ENCODE assay signal across 21 cellular contexts in the genomic region with DNA sequence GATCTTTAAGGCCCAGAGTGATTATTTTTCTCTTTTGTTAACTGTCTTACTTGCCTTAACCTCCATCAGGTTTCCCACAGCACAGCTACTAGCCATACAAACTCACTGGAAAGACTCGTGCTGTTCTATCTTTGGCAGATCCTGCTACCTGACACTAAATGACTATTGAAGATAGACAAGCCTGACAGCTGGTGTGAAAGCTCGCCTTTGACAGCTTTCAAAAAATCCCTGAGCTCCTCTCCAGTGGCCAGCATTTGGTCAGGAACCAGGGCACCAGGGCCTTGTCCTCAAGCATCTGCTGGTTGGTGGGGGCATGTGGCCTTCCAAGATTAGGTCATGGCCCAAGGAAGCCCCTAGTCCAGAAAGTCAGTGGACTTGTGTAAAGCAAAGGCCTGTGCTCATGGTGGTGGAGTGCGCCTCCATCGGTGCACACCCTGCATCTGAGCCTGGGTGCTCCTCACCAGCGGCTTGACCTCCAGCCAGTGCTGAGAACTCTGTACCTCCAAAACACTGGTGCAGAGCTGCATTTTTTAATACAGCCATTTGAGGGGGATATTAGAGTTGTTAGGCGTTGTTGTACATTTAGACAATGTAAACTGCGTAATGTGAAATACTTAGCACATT.
DNase-seq lines count a peak whose midpoint lies in the region; ATAC-seq and TF ChIP-seq lines count a peak whose summit lies in the region.
"Had no signal": no experiment of that assay in that cellular context is flagged by ENCODE, and none has a peak within 500 bp of the region (broad histone marks: within the 10 kb centered on the region; RNA-seq: fewer than 3 reads in every experiment).

No MANE protein-coding gene starts in this region.

- no peaks in the 10 kb centered on the region for H3K79me1 ChIP-seq in neuronal stem cell (ENCODE audit: low read depth, low read length)

- H4K20me1 ChIP-seq in neural cell (ENCODE audit: insufficient read depth): no peaks in the 10 kb centered on the region

- H3K4me1 ChIP-seq in neuronal stem cell (ENCODE audit: control insufficient read depth in 2 of 2, insufficient read depth in 1 of 2, low read depth in 1 of 2, low read length in 2 of 2): no peaks in the 10 kb centered on the region

- H3K4me3 ChIP-seq in neural cell (ENCODE audit: low read length): no peak overlapping the region
- no peak overlapping the region for H3K4me3 ChIP-seq in neuronal stem cell (ENCODE audit: low read length in 2 of 2)
- H3K4me3 ChIP-seq: K562 had no signal

- H3K27me3 ChIP-seq in neural cell (ENCODE audit: insufficient read depth, low read depth, low read length) (no peaks in the 10 kb centered on the region), neuronal stem cell (ENCODE audit: control insufficient read depth in 3 of 3, insufficient read depth in 3 of 3, low read depth in 1 of 3, low read length in 3 of 3) (no peaks in the 10 kb centered on the region)

- H3K9ac ChIP-seq in neural cell (ENCODE audit: low read length): no peak overlapping the region
- H3K9ac ChIP-seq in neuronal stem cell (ENCODE audit: low read depth, low read length, poor library complexity): no peak overlapping the region

- TF ChIP-seq RAD21 in neural cell (conservative IDR thresholded peaks at IDR 0.05): no peak

- H2BK12ac ChIP-seq in neuronal stem cell (ENCODE audit: low read length): no peak overlapping the region

- H2AK5ac ChIP-seq in neuronal stem cell (ENCODE audit: low read depth, low read length): no peak overlapping the region

- no CpG with 5 or more reads among the region's 7 CpGs for WGBS in neuronal stem cell (ENCODE audit: extremely low coverage in 2 of 2, insufficient read length in 2 of 2, insufficient replicate concordance in 1 of 2), 2 donors

- H3K4me1 Mint-ChIP-seq in activated naive CD8-positive, alpha-beta T cell (ENCODE audit: low read depth): peaks cover 64% of the 10 kb centered on the region
- H3K4me1 Mint-ChIP-seq in activated naive CD8-positive, alpha-beta T cell treated with anti-CD3 and anti-CD28 coated beads, Interleukin-2, amount 50 U/mL, for 24 hours: peaks cover 53% of the 10 kb centered on the region
- peaks cover 28% of the 10 kb centered on the region for H3K4me1 Mint-ChIP-seq in T-helper 17 cell
- H3K4me1 Mint-ChIP-seq in stimulated activated naive B cell treated with anti-CD40 and anti-IgM and Interleukin-4, amounts not matched to agents 10 μg/mL and 1 μg/mL and 100 μg/mL, for 72 hours: peaks cover 39 to 81% of the 10 kb centered on the region in 2 donors

- no peaks in the 10 kb centered on the region for H3K9me2 ChIP-seq in neural cell (ENCODE audit: insufficient read depth, low read length)

- H3K27me3 Mint-ChIP-seq in activated naive CD8-positive, alpha-beta T cell: no peaks in the 10 kb centered on the region
- no peaks in the 10 kb centered on the region for H3K27me3 Mint-ChIP-seq in activated naive CD8-positive, alpha-beta T cell treated with anti-CD3 and anti-CD28 coated beads, Interleukin-2, amount 50 U/mL, for 24 hours
- no peaks in the 10 kb centered on the region for H3K27me3 Mint-ChIP-seq in T-helper 17 cell
- no peaks in the 10 kb centered on the region for H3K27me3 Mint-ChIP-seq in stimulated activated naive B cell treated with anti-CD40 and anti-IgM and Interleukin-4, amounts not matched to agents 10 μg/mL and 1 μg/mL and 100 μg/mL, for 72 hours

- H4K8ac ChIP-seq in neuronal stem cell (ENCODE audit: low read depth, low read length): no peak overlapping the region

- H3F3A ChIP-seq in neural cell (ENCODE audit: insufficient read depth, low read length, poor library complexity, severe bottlenecking): no peaks in the 10 kb centered on the region

- H3K4me2 ChIP-seq in neural cell (ENCODE audit: low read length) (no peak overlapping the region), neuronal stem cell (ENCODE audit: insufficient read depth, low read length, poor library complexity, severe bottlenecking) (no peak overlapping the region)

- no peak for TF ChIP-seq CTCF in neural cell (IDR thresholded peaks at IDR 0.05; ENCODE audit: poor library complexity, severe bottlenecking)

- H2BK120ac ChIP-seq in neuronal stem cell (ENCODE audit: low read depth, low read length): no peak overlapping the region

- H2BK5ac ChIP-seq in neuronal stem cell (ENCODE audit: low read length): no peak overlapping the region

- no peak overlapping the region for H3K4me3 Mint-ChIP-seq in activated naive CD8-positive, alpha-beta T cell
- H3K4me3 Mint-ChIP-seq in activated naive CD8-positive, alpha-beta T cell treated with anti-CD3 and anti-CD28 coated beads, Interleukin-2, amount 50 U/mL, for 24 hours: no peak overlapping the region
- H3K4me3 Mint-ChIP-seq in T-helper 17 cell: no peak overlapping the region
- H3K4me3 Mint-ChIP-seq in stimulated activated naive B cell treated with anti-CD40 and anti-IgM and Interleukin-4, amounts not matched to agents 10 μg/mL and 1 μg/mL and 100 μg/mL, for 72 hours: no peak overlapping the region

- ATAC-seq in activated naive CD8-positive, alpha-beta T cell treated with anti-CD3 and anti-CD28 coated beads, Interleukin-2, amount 50 U/mL, for 24 hours: no peak
- ATAC-seq in T-helper 17 cell (no peak), HG03108 (IDR thresholded peaks at IDR 0.05; ENCODE audit: unreplicated experiment) (no peak)
- ATAC-seq in stimulated activated naive B cell treated with anti-CD40 and anti-IgM and Interleukin-4, amounts not matched to agents 10 μg/mL and 1 μg/mL and 100 μg/mL, for 72 hours (replicated peaks): no peak
- no peak for ATAC-seq in stimulated activated naive CD8-positive, alpha-beta T cell treated with anti-CD3 and anti-CD28 coated beads, Interleukin-15, Interleukin-2, amounts not matched to agents 100 U/mL and 50 U/mL, for 24 hours
- ATAC-seq: K562 had no signal

- H3K23ac ChIP-seq in neuronal stem cell (ENCODE audit: low read depth, low read length, poor library complexity): no peak overlapping the region

- no peak overlapping the region for H3K27ac ChIP-seq in neural cell (ENCODE audit: low read length)
- no peak overlapping the region for H3K27ac ChIP-seq in neuronal stem cell (replicated peaks; ENCODE audit: low read length)
- H3K27ac ChIP-seq: C4-2B, RWPE1 had no signal

- no peak overlapping the region for H3K4ac ChIP-seq in neuronal stem cell (ENCODE audit: low read length)

- peak overlapping the region; percentile 19 for H3K27ac Mint-ChIP-seq in activated naive CD8-positive, alpha-beta T cell
- H3K27ac Mint-ChIP-seq in activated naive CD8-positive, alpha-beta T cell treated with anti-CD3 and anti-CD28 coated beads, Interleukin-2, amount 50 U/mL, for 24 hours: no peak overlapping the region
- H3K27ac Mint-ChIP-seq in T-helper 17 cell: peak overlapping the region; percentile 0
- H3K27ac Mint-ChIP-seq in stimulated activated naive B cell treated with anti-CD40 and anti-IgM and Interleukin-4, amounts not matched to agents 10 μg/mL and 1 μg/mL and 100 μg/mL, for 72 hours: peak overlapping the region; percentile 14

- no peak overlapping the region for H2AFZ ChIP-seq in neural cell (ENCODE audit: low read depth, low read length)
- no peak overlapping the region for H2AFZ ChIP-seq in neuronal stem cell (ENCODE audit: low read length)

- H3K9me3 Mint-ChIP-seq in activated naive CD8-positive, alpha-beta T cell (ENCODE audit: low read depth): peaks cover 20% of the 10 kb centered on the region
- H3K9me3 Mint-ChIP-seq in activated naive CD8-positive, alpha-beta T cell treated with anti-CD3 and anti-CD28 coated beads, Interleukin-2, amount 50 U/mL, for 24 hours: peaks cover 33% of the 10 kb centered on the region
- peaks cover 20 to 26% of the 10 kb centered on the region in 2 donors for H3K9me3 Mint-ChIP-seq in stimulated activated naive B cell treated with anti-CD40 and anti-IgM and Interleukin-4, amounts not matched to agents 10 μg/mL and 1 μg/mL and 100 μg/mL, for 72 hours

- no peak overlapping the region for H2BK15ac ChIP-seq in neuronal stem cell (ENCODE audit: low read length)

- H3K9me3 ChIP-seq in T-helper 17 cell (ENCODE audit: control insufficient read depth, low read length, poor library complexity, severe bottlenecking): no peaks in the 10 kb centered on the region
- peaks cover 8% of the 10 kb centered on the region for H3K9me3 ChIP-seq in neural cell (ENCODE audit: low read length)
- H3K9me3 ChIP-seq in neuronal stem cell (replicated peaks in 1 of 2; ENCODE audit: control insufficient read depth in 2 of 2, insufficient read depth in 1 of 2, low read depth in 1 of 2, low read length in 2 of 2): peaks cover 0 to 12% of the 10 kb centered on the region in 2 donors

- TF ChIP-seq EP300 in neural cell (conservative IDR thresholded peaks at IDR 0.05; ENCODE audit: poor library complexity, severe bottlenecking): peak; percentile 27

- no peak for DNase-seq in activated naive CD8-positive, alpha-beta T cell treated with anti-CD3 and anti-CD28 coated beads, Interleukin-2, amount 50 U/mL, for 24 hours
- DNase-seq in T-helper 17 cell (no peak), neuronal stem cell (ENCODE audit: low spot score) (no peak)
- no peak for DNase-seq in stimulated activated naive B cell treated with anti-CD40 and anti-IgM and Interleukin-4, amounts not matched to agents 10 μg/mL and 1 μg/mL and 100 μg/mL, for 72 hours
- no peak for DNase-seq in stimulated activated naive CD8-positive, alpha-beta T cell treated with anti-CD3 and anti-CD28 coated beads, Interleukin-15, Interleukin-2, amounts not matched to agents 100 U/mL and 50 U/mL, for 24 hours
- DNase-seq: GDM1; MM.1S; NCI-H1092 treated with DMSO at 0.1 percent for 48 hours; NCI-H146; NCI-H2029 treated with DMSO at 0.1 percent for 48 hours; NCI-H226; NCI-H510A treated with DMSO at 0.1 percent for 48 hours; NCI-H748 treated with DMSO at 0.1 percent for 48 hours; NK-92 treated with Interleukin-12 subunit alpha and Interleukin-12 subunit beta, amount 100 ng/mL, for 24 hours; SHP77 treated with DMSO at 0.1 percent for 48 hours had no signal

- no peaks in the 10 kb centered on the region for H3K79me2 ChIP-seq in neural cell (replicated peaks; ENCODE audit: insufficient read depth, low read length)

- H3K36me3 ChIP-seq in neural cell (ENCODE audit: insufficient read depth, low read length) (no peaks in the 10 kb centered on the region), neuronal stem cell (replicated peaks in 1 of 2; ENCODE audit: control insufficient read depth in 2 of 2, insufficient read depth in 2 of 2, low read length in 2 of 2) (no peaks in the 10 kb centered on the region)

- H3K14ac ChIP-seq in neuronal stem cell (ENCODE audit: low read length): no peak overlapping the region

- H3K18ac ChIP-seq in neuronal stem cell (ENCODE audit: low read length): no peak overlapping the region

- H3K36me3 Mint-ChIP-seq in activated naive CD8-positive, alpha-beta T cell: peaks cover 27% of the 10 kb centered on the region
- peaks cover 33% of the 10 kb centered on the region for H3K36me3 Mint-ChIP-seq in activated naive CD8-positive, alpha-beta T cell treated with anti-CD3 and anti-CD28 coated beads, Interleukin-2, amount 50 U/mL, for 24 hours (ENCODE audit: low read depth)
- no peaks in the 10 kb centered on the region for H3K36me3 Mint-ChIP-seq in T-helper 17 cell (ENCODE audit: low read depth)
- H3K36me3 Mint-ChIP-seq in stimulated activated naive B cell treated with anti-CD40 and anti-IgM and Interleukin-4, amounts not matched to agents 10 μg/mL and 1 μg/mL and 100 μg/mL, for 72 hours: peaks cover 56 to 69% of the 10 kb centered on the region in 2 donors

- no peak overlapping the region for H4K91ac ChIP-seq in neuronal stem cell (ENCODE audit: low read depth, low read length, poor library complexity)

TF ChIP-seq in neural cell, 6 proteins besides CTCF, POLR2A, EP300 and RAD21 (continues in another document):
- TF ChIP-seq POLR2AphosphoS5 (IDR thresholded peaks at IDR 0.05): no peak
